In genomic region chr10:86225098-86225782, GRCh38 we compare ENCODE assay signal across 12 cellular contexts.
DNase-seq lines count a peak whose midpoint lies in the region; ATAC-seq and TF ChIP-seq lines count a peak whose summit lies in the region.
"Had no signal": no experiment of that assay in that cellular context is flagged by ENCODE, and none has a peak within 500 bp of the region (broad histone marks: within the 10 kb centered on the region; RNA-seq: fewer than 3 reads in every experiment).

No MANE protein-coding gene starts in this region.

- H3K36me3 Mint-ChIP-seq in WTC11 = no peaks in the 10 kb centered on the region

- no peaks in the 10 kb centered on the region; the same call in 1 of the 2 replicates for H3K27me3 Mint-ChIP-seq in WTC11 (ENCODE audit: low read depth)

- H3K36me3 ChIP-seq in IMR-90 (ENCODE audit: control insufficient read depth, insufficient read depth, low read length) (no peaks in the 10 kb centered on the region), suprapubic skin (no peaks in the 10 kb centered on the region)
- H3K36me3 ChIP-seq: upper lobe of right lung had no signal

- WGBS in IMR-90 (ENCODE audit: extremely low coverage in 2 of 2, insufficient read length in 1 of 2), 2 experiments = 79% methylated on average over 4 of the region's 10 CpGs; no CpG with 5 or more reads in 1 of the 2 experiments
- 39% methylated on average over 10 of the region's 10 CpGs for WGBS in suprapubic skin

- CTCF ChIA-PET in IMR-90 (lab: Yijun Ruan, JAX) (no interaction called here), WTC11 (lab: Charles Lee) (interaction anchor here (0.6 to 1.7 kb wide), 5 partner anchors 47 to 797 kb away, joined by 3 to 7 read pairs (median 3); no protein-coding TSS in a partner anchor)

- peak; percentile 46 for ATAC-seq in IMR-90 (ENCODE audit: low read depth)
- no peak for ATAC-seq in WTC11
- ATAC-seq: upper lobe of right lung had no signal

- no peaks in the 10 kb centered on the region for H3K79me1 ChIP-seq in IMR-90 (ENCODE audit: low read depth in 1 of 2, low read length in 2 of 2)

- H3K9me1 ChIP-seq in IMR-90 (ENCODE audit: insufficient read depth, low read length) = no peaks in the 10 kb centered on the region

- H3K9me3 Mint-ChIP-seq in WTC11 = no peaks in the 10 kb centered on the region
- H3K9me3 Mint-ChIP-seq: central memory CD8-positive, alpha-beta T cell; neural crest cell had no signal

- H3K4me1 ChIP-seq in IMR-90 (ENCODE audit: control insufficient read depth, insufficient read depth, low read length) (no peaks in the 10 kb centered on the region), suprapubic skin (no peaks in the 10 kb centered on the region)
- H3K4me1 ChIP-seq: upper lobe of right lung had no signal

- no peak overlapping the region for H3K23ac ChIP-seq in IMR-90 (ENCODE audit: low read depth, low read length)

- no peak overlapping the region for H3K18ac ChIP-seq in IMR-90 (ENCODE audit: low read depth, low read length)

- H3K9me3 ChIP-seq in IMR-90 (ENCODE audit: control insufficient read depth, insufficient read depth, low read length) (no peaks in the 10 kb centered on the region), suprapubic skin (no peaks in the 10 kb centered on the region)
- H3K9me3 ChIP-seq: upper lobe of right lung had no signal

- no peak overlapping the region for H3K4ac ChIP-seq in IMR-90 (ENCODE audit: low read depth, low read length)

- H3K27me3 ChIP-seq in IMR-90 (ENCODE audit: control insufficient read depth, insufficient read depth, low read length) = no peaks in the 10 kb centered on the region
- no peaks in the 10 kb centered on the region for H3K27me3 ChIP-seq in suprapubic skin
- H3K27me3 ChIP-seq: upper lobe of right lung had no signal

- H3K27ac Mint-ChIP-seq in WTC11 = no peak overlapping the region; the same call in 1 of the 2 replicates

- no peak overlapping the region for H2AK5ac ChIP-seq in IMR-90 (ENCODE audit: low read depth, low read length)

- H2BK20ac ChIP-seq in IMR-90 (ENCODE audit: low read depth, low read length) = no peak overlapping the region

- POLR2A ChIA-PET in IMR-90 (lab: Charles Lee; ENCODE audit: unreplicated experiment) = no interaction called here
- POLR2A ChIA-PET in WTC11 (lab: Charles Lee) = interaction anchor here (0.6 kb wide), 1 partner anchor 165 kb away, joined by 4 read pairs; no protein-coding TSS in a partner anchor

- peaks cover 15% of the 10 kb centered on the region for H3K4me1 Mint-ChIP-seq in WTC11
- H3K4me1 Mint-ChIP-seq: central memory CD8-positive, alpha-beta T cell; neural crest cell had no signal

- intact Hi-C loops in IMR-90 (cut with micrococcal nuclease) = no loop called here

- no peak overlapping the region for H3K14ac ChIP-seq in IMR-90 (replicated peaks; ENCODE audit: low read depth, low read length)

- in situ Hi-C loops in IMR-90 (cut with MboI; ENCODE audit: low sequenced_read_pairs) (no loop called here), astrocyte of the cerebellum (cut with HindIII; ENCODE audit: low sequenced_read_pairs) (no loop called here)

- no peak overlapping the region for H4K8ac ChIP-seq in IMR-90 (ENCODE audit: low read depth in 2 of 2, low read length in 2 of 2)

- no peak for TF ChIP-seq POLR2A in IMR-90 (IDR thresholded peaks at IDR 0.05; ENCODE audit: low read depth, low read length)
- no peak for TF ChIP-seq POLR2A in suprapubic skin (IDR thresholded peaks at IDR 0.05)

- TF ChIP-seq EP300 in suprapubic skin (IDR thresholded peaks at IDR 0.05) = no peak

- no peak overlapping the region for H2BK120ac ChIP-seq in IMR-90 (ENCODE audit: low read depth, low read length)

- H3K27ac ChIP-seq in IMR-90 (ENCODE audit: insufficient read depth, low read length) (no peak overlapping the region), suprapubic skin (no peak overlapping the region)
- H3K27ac ChIP-seq: upper lobe of right lung had no signal

- H3K4me3 Mint-ChIP-seq in WTC11 = no peak overlapping the region
- H3K4me3 Mint-ChIP-seq: central memory CD8-positive, alpha-beta T cell; neural crest cell had no signal

- no peak overlapping the region for H3K56ac ChIP-seq in IMR-90 (ENCODE audit: extremely low read depth, insufficient read depth, low read length)

- H3K9ac ChIP-seq in IMR-90 (ENCODE audit: low read depth, low read length) = no peak overlapping the region

- no peak for TF ChIP-seq CTCF in IMR-90 (conservative IDR thresholded peaks at IDR 0.05; ENCODE audit: low read depth, low read length)
- TF ChIP-seq CTCF in astrocyte of the cerebellum (IDR thresholded peaks at IDR 0.05; ENCODE audit: low read depth, low read length, missing control alignments) = no peak
- TF ChIP-seq CTCF in suprapubic skin (IDR thresholded peaks at IDR 0.05) = no peak
- no peak for TF ChIP-seq CTCF in WTC11 (IDR thresholded peaks at IDR 0.05)

- H2AK9ac ChIP-seq in IMR-90 (replicated peaks; ENCODE audit: low read depth, low read length, poor library complexity) = no peak overlapping the region

- H2BK5ac ChIP-seq in IMR-90 (ENCODE audit: low read depth, low read length, poor library complexity, severe bottlenecking) = no peak overlapping the region

- H4K20me1 ChIP-seq in IMR-90 (ENCODE audit: insufficient read depth, low read length) = no peaks in the 10 kb centered on the region

- H4K5ac ChIP-seq in IMR-90 (ENCODE audit: low read depth, low read length) = no peak overlapping the region

- dilution Hi-C loops in IMR-90 (cut with HindIII; ENCODE audit: low sequenced_read_pairs, unreplicated experiment) = no loop called here

- TF ChIP-seq RAD21 in IMR-90 (IDR thresholded peaks at IDR 0.05; ENCODE audit: low read length) = no peak

- peak; percentile 46 for DNase-seq in ELR (ENCODE audit: low read depth)
- peak; percentile 55 for DNase-seq in IMR-90
- peak; percentile 44 for DNase-seq in astrocyte of the cerebellum (ENCODE audit: low read depth)
- peak; percentile 80 for DNase-seq in kidney glomerular epithelial cell (lab: John Stamatoyannopoulos, UW)
- no peak for DNase-seq in suprapubic skin (ENCODE audit: low spot score in 2 of 2)
- no peak for DNase-seq in activated CD4-positive, alpha-beta T cell treated with anti-CD3 and anti-CD28 coated beads, Interleukin-2, amount 50 U/mL, for 48 hours
- no peak for DNase-seq in WTC11 (ENCODE audit: low spot score)
- no peak for DNase-seq in mesenteric fat pad (ENCODE audit: low spot score)
- DNase-seq: SHP77, upper lobe of right lung had no signal

- no peak overlapping the region for H3K4me3 ChIP-seq in IMR-90 (ENCODE audit: insufficient read depth, low read depth, low read length)
- no peak overlapping the region for H3K4me3 ChIP-seq in astrocyte of the cerebellum (ENCODE audit: low read depth, low read length)
- no peak overlapping the region for H3K4me3 ChIP-seq in suprapubic skin
- H3K4me3 ChIP-seq: upper lobe of right lung had no signal

- no peak overlapping the region for H2BK15ac ChIP-seq in IMR-90 (ENCODE audit: low read depth, low read length)

- H2AFZ ChIP-seq in IMR-90 (replicated peaks; ENCODE audit: low read length, poor library complexity) = no peak overlapping the region

- BruUV-seq in IMR-90 (replicated peaks; lab: Mats Ljungman, UMichigan) = no TSS peak

- H3K4me2 ChIP-seq in IMR-90 (ENCODE audit: low read depth, low read length) = no peak overlapping the region

- H4K91ac ChIP-seq in IMR-90 (ENCODE audit: insufficient read depth, low read depth, low read length) = no peak overlapping the region

TF ChIP-seq in IMR-90, 13 proteins besides CTCF, POLR2A, EP300 and RAD21:
- TF ChIP-seq CHD1 (IDR thresholded peaks at IDR 0.05; ENCODE audit: low read depth, low read length) (no peak), CEBPB (IDR thresholded peaks at IDR 0.05; ENCODE audit: low read depth, low read length) (no peak), RFX5 (IDR thresholded peaks at IDR 0.05; ENCODE audit: low read depth, low read length) (no peak), BHLHE40 (IDR thresholded peaks at IDR 0.05; ENCODE audit: low read depth, low read length) (no peak), SMC3 (IDR thresholded peaks at IDR 0.05; ENCODE audit: low read depth, low read length) (no peak), MAFK (IDR thresholded peaks at IDR 0.05; ENCODE audit: low read depth, low read length) (peak; percentile 57; the same call in 1 of the 2 replicates), NFE2L2 (IDR thresholded peaks at IDR 0.05; ENCODE audit: low read depth, low read length) (peak; percentile 58)

TF ChIP-seq in WTC11, 78 proteins besides CTCF, POLR2A, EP300 and RAD21:
- TF ChIP-seq ZNF317 (CRISPR knock-in tag; IDR thresholded peaks at IDR 0.05; ENCODE audit: borderline replicate concordance, low read depth) = no peak

Comparison
In these comparisons a context has a peak if more than half of its experiments do, and no peak if none do; other contexts are left out.
1. DNase-seq: peak in ELR (single experiment), IMR-90 (single experiment), astrocyte of the cerebellum (single experiment) and kidney glomerular epithelial cell (single experiment); none in suprapubic skin (0 of 2), activated CD4-positive, alpha-beta T cell treated with anti-CD3 and anti-CD28 coated beads, Interleukin-2, amount 50 U/mL, for 48 hours (0 of 2), WTC11 (single experiment) and mesenteric fat pad (single experiment).